Comparison of ENCODE assay signal across 22 cellular contexts in genomic region chr15:71049706-71050422, GRCh38.
A peak's percentile ranks its signal among the peaks of the same experiment; 100 is the strongest.
DNase-seq lines count a peak whose midpoint lies in the region; ATAC-seq, FAIRE-seq and TF ChIP-seq lines count a peak whose summit lies in the region.
"Had no signal": no experiment of that assay in that cellular context is flagged by ENCODE, and none has a peak within 500 bp of the region (broad histone marks: within the 10 kb centered on the region; RNA-seq: fewer than 3 reads in every experiment).

No MANE protein-coding gene starts in this region.

- no peak overlapping the region for H3K27ac ChIP-seq in A549
- peak overlapping the region; percentile 54; the same call in 1 of the 2 replicates for H3K27ac ChIP-seq in HUES64 (ENCODE audit: low read depth, low read length)
- no peak overlapping the region for H3K27ac ChIP-seq in upper lobe of right lung
- H3K27ac ChIP-seq: upper lobe of left lung had no signal

- H3K36me3 ChIP-seq in HUES64 (ENCODE audit: insufficient read depth, low read length) = 0 out of 2 replicates have a peak, but pooled peaks cover 2% of the 10 kb centered on the region
- no peaks in the 10 kb centered on the region for H3K36me3 ChIP-seq in bronchial epithelial cell (ENCODE audit: control insufficient read depth, insufficient read depth, low read length)
- H3K36me3 ChIP-seq in upper lobe of right lung = no peaks in the 10 kb centered on the region

- H3K9me3 ChIP-seq in A549 (no peaks in the 10 kb centered on the region), HUES64 (ENCODE audit: insufficient read depth, low read depth, low read length) (no peaks in the 10 kb centered on the region), upper lobe of right lung (no peaks in the 10 kb centered on the region)
- H3K9me3 ChIP-seq: upper lobe of left lung had no signal

- intact Hi-C loops in upper lobe of right lung (cut with DNase I) = no loop called here

- no peak overlapping the region for H3K9ac ChIP-seq in HUES64 (ENCODE audit: low read depth, low read length)

- H3K27me3 ChIP-seq in HUES64 (ENCODE audit: insufficient read depth, low read length) (no peaks in the 10 kb centered on the region), bronchial epithelial cell (ENCODE audit: control insufficient read depth, insufficient read depth, low read length) (no peaks in the 10 kb centered on the region), upper lobe of right lung (no peaks in the 10 kb centered on the region)
- H3K27me3 ChIP-seq: upper lobe of left lung had no signal

- POLR2A ChIA-PET in A549 (lab: Yijun Ruan, JAX) = no interaction called here

- no peak overlapping the region for H3K4me3 ChIP-seq in A549
- H3K4me3 ChIP-seq in HUES64 (ENCODE audit: low read length) = no peak overlapping the region
- no peak overlapping the region for H3K4me3 ChIP-seq in bronchial epithelial cell (ENCODE audit: low read depth, low read length)
- no peak overlapping the region for H3K4me3 ChIP-seq in upper lobe of right lung
- H3K4me3 ChIP-seq: K562, upper lobe of left lung had no signal

- TF ChIP-seq POLR2A in A549 (IDR thresholded peaks at IDR 0.05; ENCODE audit: low read length) = no peak

- H3K4me2 ChIP-seq in A549 = no peak overlapping the region

- TF ChIP-seq EP300 in A549 (IDR thresholded peaks at IDR 0.05) = no peak

- CTCF ChIA-PET in A549 (lab: Yijun Ruan, JAX) = interaction anchor here (0.6 to 1.1 kb wide), 4 partner anchors 15 to 751 kb away, joined by 3 to 4 read pairs (median 3); no protein-coding TSS in a partner anchor

- DNase-seq in A549 (ENCODE audit: low read depth in 1 of 2, low spot score in 1 of 2) (no peak), bronchial epithelial cell (ENCODE audit: low read depth) (peak; percentile 56), iPS DF 19.7 (ENCODE audit: low read depth, low spot score) (peak; percentile 25), upper lobe of right lung (no peak), SW480 (ENCODE audit: low spot score) (no peak)
- DNase-seq: 8988T; activated CD4-positive, alpha-beta T cell treated with anti-CD3 and anti-CD28 coated beads, Interleukin-2, amount 10 ng/mL, durations not matched to agents 24 days and 14 days; activated CD8-positive, alpha-beta memory T cell treated with anti-CD3 and anti-CD28 coated beads, Interleukin-2, amount 50 U/mL, for 48 hours; activated naive CD8-positive, alpha-beta T cell treated with anti-CD3 and anti-CD28 coated beads, Interleukin-2, amount 10 ng/mL, durations not matched to agents 7 days and 5 days; immature natural killer cell; NCI-H1694; NCI-H2171 treated with DMSO at 0.1 percent for 48 hours; NCI-H748 treated with DMSO at 0.1 percent for 48 hours; SHP77; stimulated activated CD8-positive, alpha-beta memory T cell treated with anti-CD3 and anti-CD28 coated beads, Interleukin-4, amount 100 ng/mL, for 48 hours; T-cell; upper lobe of left lung had no signal

- WGBS in A549 (ENCODE audit: missing lambda C conversion rate) = 89% methylated on average over 3 of the region's 3 CpGs
- 89% methylated on average over 3 of the region's 3 CpGs for WGBS in HUES64

- ATAC-seq in A549 (no peak), upper lobe of right lung (no peak), GM18511 (IDR thresholded peaks at IDR 0.05; ENCODE audit: unreplicated experiment) (no peak), GM18502 (IDR thresholded peaks at IDR 0.05; ENCODE audit: poor library complexity, unreplicated experiment) (no peak)
- ATAC-seq: K562, T-cell had no signal

- FAIRE-seq in A549 (lab: Jason Lieb, UNC) = peak; percentile 90
- no peak for FAIRE-seq in bronchial epithelial cell (lab: Jason Lieb, UNC)
- FAIRE-seq: K562, TTC549 had no signal

- TF ChIP-seq RAD21 in A549 (conservative IDR thresholded peaks at IDR 0.05 in 1 of 2, IDR thresholded peaks at IDR 0.05 in 1 of 2) = no peak

- TF ChIP-seq CTCF in A549 (IDR thresholded peaks at IDR 0.05) = no peak
- TF ChIP-seq CTCF in bronchial epithelial cell (IDR thresholded peaks at IDR 0.05; ENCODE audit: insufficient read depth, low read length, severe bottlenecking) = no peak
- TF ChIP-seq CTCF in upper lobe of right lung (IDR thresholded peaks at IDR 0.05) = no peak

- H3K4me1 ChIP-seq in A549 (peaks cover 11% of the 10 kb centered on the region), HUES64 (ENCODE audit: insufficient read depth, low read length) (peaks cover 11% of the 10 kb centered on the region), upper lobe of right lung (no peaks in the 10 kb centered on the region)
- H3K4me1 ChIP-seq: upper lobe of left lung had no signal

TF ChIP-seq in A549, 52 proteins besides CTCF, POLR2A, EP300 and RAD21:
- TF ChIP-seq PBX3 (IDR thresholded peaks at IDR 0.05) (no peak), MAFK (IDR thresholded peaks at IDR 0.05; ENCODE audit: partially characterized antibody) (no peak), GATA3 (IDR thresholded peaks at IDR 0.05; ENCODE audit: borderline replicate concordance) (no peak), FOSB (CRISPR knock-in tag; IDR thresholded peaks at IDR 0.05) (no peak), CEBPB (IDR thresholded peaks at IDR 0.05) (no peak), FOXS1 (CRISPR knock-in tag; IDR thresholded peaks at IDR 0.05) (no peak), JUNB (IDR thresholded peaks at IDR 0.05) (no peak)
- TF ChIP-seq, protein P1, sequence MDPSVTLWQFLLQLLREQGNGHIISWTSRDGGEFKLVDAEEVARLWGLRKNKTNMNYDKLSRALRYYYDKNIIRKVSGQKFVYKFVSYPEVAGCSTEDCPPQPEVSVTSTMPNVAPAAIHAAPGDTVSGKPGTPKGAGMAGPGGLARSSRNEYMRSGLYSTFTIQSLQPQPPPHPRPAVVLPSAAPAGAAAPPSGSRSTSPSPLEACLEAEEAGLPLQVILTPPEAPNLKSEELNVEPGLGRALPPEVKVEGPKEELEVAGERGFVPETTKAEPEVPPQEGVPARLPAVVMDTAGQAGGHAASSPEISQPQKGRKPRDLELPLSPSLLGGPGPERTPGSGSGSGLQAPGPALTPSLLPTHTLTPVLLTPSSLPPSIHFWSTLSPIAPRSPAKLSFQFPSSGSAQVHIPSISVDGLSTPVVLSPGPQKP (IDR thresholded peaks at IDR 0.05; ENCODE audit: low read depth, low read length) = no peak

Comparison
In these comparisons a context has a peak if more than half of its experiments do, and no peak if none do; other contexts are left out.
1. DNase-seq: peak in bronchial epithelial cell (single experiment) and iPS DF 19.7 (single experiment); none in A549 (0 of 2), upper lobe of right lung (single experiment) and SW480 (single experiment).